In genomic region chr12:12997734-12998133, GRCh38 we compare ENCODE assay signal across 14 cellular contexts. TPM values are rescaled to one million over a fixed set of nuclear protein-coding genes. Genes with fewer than 3 reads are reported as not detected.
"Had no signal": no experiment of that assay in that cellular context is flagged by ENCODE, and none has a peak within 500 bp of the region (broad histone marks: within the 10 kb centered on the region; RNA-seq: fewer than 3 reads in every experiment).

No MANE protein-coding gene starts in this region.

- H3K4me3 Mint-ChIP-seq: memory B cell had no signal

- DNase-seq: activated T-cell treated with anti-CD3 and anti-CD28 coated beads, Interleukin-2, amount 50 U/mL, for 1 hour; amygdala; cerebellar nuclear complex; dermis blood vessel endothelial cell; gastrocnemius medialis; heart right ventricle; left ventricle myocardium inferior; stimulated activated CD4-positive, alpha-beta T cell treated with anti-CD3 and anti-CD28 coated beads, Interleukin-1b, Interleukin-23, amount 100 ng/mL, for 48 hours; stimulated activated naive CD8-positive, alpha-beta T cell treated with anti-CD3 and anti-CD28 coated beads, Interleukin-15, Interleukin-2, amounts not matched to agents 100 U/mL and 50 U/mL, for 24 hours had no signal

- H3K9me3 Mint-ChIP-seq: memory B cell had no signal

- H3K27ac ChIP-seq: esophagus muscularis mucosa, gastrocnemius medialis, left ventricle myocardium inferior had no signal

- ATAC-seq: activated naive CD4-positive, alpha-beta T cell treated with anti-CD3 and anti-CD28 coated beads, Interleukin-2, amount 50 U/mL, for 72 hours; gastrocnemius medialis; heart right ventricle; stimulated activated naive CD8-positive, alpha-beta T cell treated with anti-CD3 and anti-CD28 coated beads, Interleukin-15, Interleukin-2, amounts not matched to agents 100 U/mL and 50 U/mL, for 24 hours had no signal

- H3K4me3 ChIP-seq: gastrocnemius medialis had no signal

- H3K36me3 ChIP-seq: esophagus muscularis mucosa, gastrocnemius medialis, left ventricle myocardium inferior had no signal

- H3K36me3 Mint-ChIP-seq: memory B cell had no signal

- H3K9me3 ChIP-seq: esophagus muscularis mucosa, gastrocnemius medialis, heart right ventricle, left ventricle myocardium inferior had no signal

- H3K27me3 ChIP-seq: esophagus muscularis mucosa, gastrocnemius medialis, heart right ventricle had no signal

- H3K27me3 Mint-ChIP-seq: memory B cell had no signal

- H3K27ac Mint-ChIP-seq: activated naive CD4-positive, alpha-beta T cell treated with anti-CD3 and anti-CD28 coated beads, Interleukin-2, amount 50 U/mL, for 72 hours; memory B cell had no signal

RNA-seq across cellular contexts. Expression of gene GPRC5D, which starts 45.8 kb away (rescaled TPM):
- total RNA-seq: activated naive CD4-positive, alpha-beta T cell treated with anti-CD3 and anti-CD28 coated beads, Interleukin-2, amount 50 U/mL, for 72 hours; gastrocnemius medialis; heart right ventricle; left ventricle myocardium inferior; T-helper 2 cell treated with Interferon-gamma antibody and Interleukin-4, amounts not matched to agents 100 ng/mL and 5 ng/mL, for 36 hours; temporal lobe had no signal
